Comparison of ENCODE assay signal across 21 cellular contexts in genomic region chr2:172950565-172950964, GRCh38.
DNase-seq lines count a peak whose midpoint lies in the region; ATAC-seq, FAIRE-seq and TF ChIP-seq lines count a peak whose summit lies in the region.
"Had no signal": no experiment of that assay in that cellular context is flagged by ENCODE, and none has a peak within 500 bp of the region (broad histone marks: within the 10 kb centered on the region; RNA-seq: fewer than 3 reads in every experiment).

No MANE protein-coding gene starts in this region.

- H3K4ac ChIP-seq in IMR-90 (ENCODE audit: low read depth, low read length) (no peak overlapping the region), H1 (replicated peaks; ENCODE audit: insufficient read length, low read depth, low read length) (no peak overlapping the region)

- no peaks in the 10 kb centered on the region for H3K9me3 Mint-ChIP-seq in Caco-2 (ENCODE audit: unreplicated experiment)
- H3K9me3 Mint-ChIP-seq: CD4-positive, CD25-positive, alpha-beta regulatory T cell; H9 had no signal

- H3K79me2 ChIP-seq in H1 (ENCODE audit: control insufficient read depth in 1 of 2, insufficient read depth in 2 of 2, low read length in 2 of 2) = no peaks in the 10 kb centered on the region

- no peak for TF ChIP-seq EP300 in H1 (IDR thresholded peaks at IDR 0.05; ENCODE audit: borderline replicate concordance in 1 of 2, low read depth in 2 of 2, low read length in 2 of 2)

- POLR2A ChIA-PET in IMR-90 (lab: Charles Lee; ENCODE audit: unreplicated experiment) = no interaction called here
- POLR2A ChIA-PET in H1 (lab: Charles Lee; ENCODE audit: partially characterized antibody) = no interaction called here
- POLR2A ChIA-PET in Caco-2 (lab: Charles Lee) = no interaction called here

- CTCF ChIA-PET in IMR-90 (lab: Yijun Ruan, JAX) = no interaction called here
- CTCF ChIA-PET in H1 (lab: Charles Lee; ENCODE audit: partially characterized antibody) = no interaction called here
- CTCF ChIA-PET in Caco-2 (lab: Charles Lee) = no interaction called here

- H4K5ac ChIP-seq in IMR-90 (ENCODE audit: low read depth, low read length) = no peak overlapping the region
- H4K5ac ChIP-seq in H1 (ENCODE audit: insufficient read length, low read depth, low read length) = no peak overlapping the region

- no peak overlapping the region for H2AFZ ChIP-seq in IMR-90 (replicated peaks; ENCODE audit: low read length, poor library complexity)
- no peak overlapping the region for H2AFZ ChIP-seq in H1 (ENCODE audit: low read length)
- H2AFZ ChIP-seq: GM23248 had no signal

- no peak overlapping the region for H3K4me3 ChIP-seq in IMR-90 (ENCODE audit: insufficient read depth, low read depth, low read length)
- H3K4me3 ChIP-seq in H1 (ENCODE audit: extremely low read depth in 1 of 4, insufficient read depth in 2 of 4, low read depth in 3 of 4, low read length in 4 of 4) = no peak overlapping the region
- H3K4me3 ChIP-seq in small intestine (ENCODE audit: low read depth in 1 of 2, low read length in 2 of 2) = no peak overlapping the region
- no peak overlapping the region for H3K4me3 ChIP-seq in Caco-2 (ENCODE audit: low read depth, low read length)
- no peak overlapping the region for H3K4me3 ChIP-seq in coronary artery
- H3K4me3 ChIP-seq: BLaER1, GM23248 had no signal

- DNase-seq in IMR-90 (no peak), H1 (ENCODE audit: low read depth in 1 of 2, low spot score in 2 of 2) (no peak), small intestine (no peak), Caco-2 (no peak), NCI-H146 (lab: John Stamatoyannopoulos, UW) (no peak), coronary artery (ENCODE audit: low spot score) (no peak)
- DNase-seq: 8988T; Calu3; CD4-positive, CD25-positive, alpha-beta regulatory T cell; CD8-positive, alpha-beta memory T cell; DMS53; DMS79 treated with DMSO at 0.1 percent for 48 hours; GM23248; H9 had no signal

- no peak overlapping the region for H2BK5ac ChIP-seq in IMR-90 (ENCODE audit: low read depth, low read length, poor library complexity, severe bottlenecking)
- no peak overlapping the region for H2BK5ac ChIP-seq in H1 (ENCODE audit: low read depth, low read length)

- H3K27ac Mint-ChIP-seq in Caco-2 (ENCODE audit: unreplicated experiment) = no peak overlapping the region
- H3K27ac Mint-ChIP-seq: B cell; CD4-positive, CD25-positive, alpha-beta regulatory T cell; CD8-positive, alpha-beta memory T cell; H9 had no signal

- in situ Hi-C loops in IMR-90 (cut with MboI; ENCODE audit: low sequenced_read_pairs) = no loop called here

- TF ChIP-seq POLR2A in IMR-90 (IDR thresholded peaks at IDR 0.05; ENCODE audit: low read depth, low read length) = no peak
- no peak for TF ChIP-seq POLR2A in H1 (IDR thresholded peaks at IDR 0.05; ENCODE audit: control extremely low read depth in 1 of 2, low read depth in 2 of 2, low read length in 2 of 2)

- no peak for TF ChIP-seq CTCF in IMR-90 (conservative IDR thresholded peaks at IDR 0.05; ENCODE audit: low read depth, low read length)
- no peak for TF ChIP-seq CTCF in H1 (IDR thresholded peaks at IDR 0.05; ENCODE audit: control extremely low read depth in 1 of 3, insufficient read depth in 1 of 3, low read depth in 1 of 3, low read length in 3 of 3)
- TF ChIP-seq CTCF in Caco-2 (IDR thresholded peaks at IDR 0.05; ENCODE audit: insufficient read depth in 1 of 2, low read depth in 1 of 2, low read length in 1 of 2, severe bottlenecking in 1 of 2, unreplicated experiment in 1 of 2) = no peak
- no peak for TF ChIP-seq CTCF in coronary artery (IDR thresholded peaks at IDR 0.05)

- H3K79me1 ChIP-seq in IMR-90 (ENCODE audit: low read depth in 1 of 2, low read length in 2 of 2) (no peaks in the 10 kb centered on the region), H1 (ENCODE audit: low read depth, low read length) (no peaks in the 10 kb centered on the region)

- no peaks in the 10 kb centered on the region for H3K27me3 ChIP-seq in IMR-90 (ENCODE audit: control insufficient read depth, insufficient read depth, low read length)
- no peaks in the 10 kb centered on the region for H3K27me3 ChIP-seq in H1 (replicated peaks in 1 of 4; ENCODE audit: control insufficient read depth in 3 of 4, extremely low read depth in 1 of 4, insufficient read depth in 3 of 4, low read length in 3 of 4)
- H3K27me3 ChIP-seq in small intestine (ENCODE audit: control insufficient read depth in 2 of 2, insufficient read depth in 2 of 2, low read length in 2 of 2) = no peaks in the 10 kb centered on the region
- H3K27me3 ChIP-seq in Caco-2 (replicated peaks; ENCODE audit: control insufficient read depth, insufficient read depth, low read length) = no peaks in the 10 kb centered on the region
- H3K27me3 ChIP-seq: BLaER1 had no signal

- BruUV-seq in IMR-90 (replicated peaks; lab: Mats Ljungman, UMichigan) (no TSS peak), Caco-2 (replicated peaks; lab: Mats Ljungman, UMichigan) (no TSS peak)

- dilution Hi-C loops in IMR-90 (cut with HindIII; ENCODE audit: low sequenced_read_pairs, unreplicated experiment) = no loop called here

- H4K20me1 ChIP-seq in IMR-90 (ENCODE audit: insufficient read depth, low read length) (no peaks in the 10 kb centered on the region), H1 (replicated peaks in 1 of 2; ENCODE audit: control insufficient read depth in 1 of 2, insufficient read depth in 2 of 2, low read length in 2 of 2) (no peaks in the 10 kb centered on the region)
- H4K20me1 ChIP-seq: BLaER1 had no signal

- no peak overlapping the region for H3K56ac ChIP-seq in IMR-90 (ENCODE audit: extremely low read depth, insufficient read depth, low read length)
- H3K56ac ChIP-seq in H1 (replicated peaks; ENCODE audit: insufficient read length, low read depth, low read length) = no peak overlapping the region

- H3K23ac ChIP-seq in IMR-90 (ENCODE audit: low read depth, low read length) (no peak overlapping the region), H1 (ENCODE audit: insufficient read length) (no peak overlapping the region)

- H3K27ac ChIP-seq in IMR-90 (ENCODE audit: insufficient read depth, low read length) (no peak overlapping the region), H1 (ENCODE audit: low read depth, low read length) (no peak overlapping the region), small intestine (ENCODE audit: low read depth in 1 of 2, low read length in 1 of 2) (no peak overlapping the region), coronary artery (no peak overlapping the region)
- H3K27ac ChIP-seq: BLaER1, C4-2B, GM23248 had no signal

- no peak overlapping the region for H3K14ac ChIP-seq in IMR-90 (replicated peaks; ENCODE audit: low read depth, low read length)
- no peak overlapping the region for H3K14ac ChIP-seq in H1 (ENCODE audit: insufficient read length)

- H2AK9ac ChIP-seq in IMR-90 (replicated peaks; ENCODE audit: low read depth, low read length, poor library complexity) = no peak overlapping the region

- no peaks in the 10 kb centered on the region for H3K23me2 ChIP-seq in H1 (ENCODE audit: low read depth, low read length)

- intact Hi-C loops in IMR-90 (cut with micrococcal nuclease) (no loop called here), Caco-2 (cut with micrococcal nuclease; ENCODE audit: unreplicated experiment) (no loop called here)

- H2BK120ac ChIP-seq in IMR-90 (ENCODE audit: low read depth, low read length) (no peak overlapping the region), H1 (replicated peaks; ENCODE audit: low read depth, low read length) (no peak overlapping the region)

- H3K4me2 ChIP-seq in IMR-90 (ENCODE audit: low read depth, low read length) = no peak overlapping the region
- H3K4me2 ChIP-seq in H1 (ENCODE audit: insufficient read depth in 1 of 2, low read depth in 2 of 2, low read length in 2 of 2) = no peak overlapping the region
- H3K4me2 ChIP-seq: BLaER1 had no signal

- no peak overlapping the region for H2BK12ac ChIP-seq in H1 (ENCODE audit: low read depth, low read length)

- H3K4me1 Mint-ChIP-seq in Caco-2 (ENCODE audit: low read depth, unreplicated experiment) = peaks cover 13% of the 10 kb centered on the region
- H3K4me1 Mint-ChIP-seq: B cell; CD8-positive, alpha-beta memory T cell had no signal

- no peak overlapping the region for H2AK5ac ChIP-seq in IMR-90 (ENCODE audit: low read depth, low read length)
- H2AK5ac ChIP-seq in H1 (ENCODE audit: low read depth, low read length) = no peak overlapping the region

- H3K9ac ChIP-seq in IMR-90 (ENCODE audit: low read depth, low read length) (no peak overlapping the region), H1 (replicated peaks in 1 of 4; ENCODE audit: extremely low read depth in 1 of 4, low read depth in 3 of 4, low read length in 3 of 4) (no peak overlapping the region)
- H3K9ac ChIP-seq: BLaER1, GM23248 had no signal

- H3K27me3 Mint-ChIP-seq in Caco-2 (ENCODE audit: insufficient read depth, unreplicated experiment) = peaks cover 3% of the 10 kb centered on the region

- ATAC-seq in IMR-90 (ENCODE audit: low read depth) = no peak
- ATAC-seq: HCT116 had no signal

- H3K4me1 ChIP-seq in IMR-90 (ENCODE audit: control insufficient read depth, insufficient read depth, low read length) (peaks cover 11% of the 10 kb centered on the region), H1 (replicated peaks in 1 of 4; ENCODE audit: control insufficient read depth in 3 of 4, insufficient read depth in 4 of 4, low read length in 3 of 4) (no peaks in the 10 kb centered on the region; a peak in 1 of 7 replicates), small intestine (ENCODE audit: control insufficient read depth in 2 of 2, insufficient read depth in 1 of 2, low read depth in 1 of 2, low read length in 1 of 2) (no peaks in the 10 kb centered on the region), Caco-2 (peaks cover 3% of the 10 kb centered on the region; the same call in 1 of the 2 replicates)

- H2BK20ac ChIP-seq in IMR-90 (ENCODE audit: low read depth, low read length) (no peak overlapping the region), H1 (ENCODE audit: low read length) (no peak overlapping the region)

- H4K8ac ChIP-seq in IMR-90 (ENCODE audit: low read depth in 2 of 2, low read length in 2 of 2) (no peak overlapping the region), H1 (ENCODE audit: extremely low read depth, insufficient read depth, low read length) (no peak overlapping the region)

- no peak overlapping the region for H3K18ac ChIP-seq in IMR-90 (ENCODE audit: low read depth, low read length)
- H3K18ac ChIP-seq in H1 (ENCODE audit: extremely low read depth, low read length) = no peak overlapping the region

- H3K36me3 ChIP-seq in IMR-90 (ENCODE audit: control insufficient read depth, insufficient read depth, low read length) (no peaks in the 10 kb centered on the region), H1 (ENCODE audit: control insufficient read depth in 2 of 4, insufficient read depth in 4 of 4, low read length in 3 of 4) (no peaks in the 10 kb centered on the region), small intestine (ENCODE audit: control insufficient read depth in 2 of 2, insufficient read depth in 2 of 2, low read length in 2 of 2) (no peaks in the 10 kb centered on the region), Caco-2 (ENCODE audit: control insufficient read depth, insufficient read depth, low read length) (no peaks in the 10 kb centered on the region)
- H3K36me3 ChIP-seq: BLaER1 had no signal

- FAIRE-seq in A204.1 (lab: Jason Lieb, UNC) (peak; percentile 56), H1 (lab: Jason Lieb, UNC) (no peak), small intestine (lab: Jason Lieb, UNC) (peak; percentile 23)
- FAIRE-seq: G401.6, GM12892 had no signal

- H3K9me1 ChIP-seq in IMR-90 (ENCODE audit: insufficient read depth, low read length) = 0 out of 2 replicates have a peak, but pooled peaks cover 7% of the 10 kb centered on the region

- no peaks in the 10 kb centered on the region for H3K36me3 Mint-ChIP-seq in Caco-2 (ENCODE audit: insufficient read depth, unreplicated experiment)
- H3K36me3 Mint-ChIP-seq: CD4-positive, CD25-positive, alpha-beta regulatory T cell; CD8-positive, alpha-beta memory T cell had no signal

- H4K91ac ChIP-seq in IMR-90 (ENCODE audit: insufficient read depth, low read depth, low read length) (no peak overlapping the region), H1 (replicated peaks; ENCODE audit: insufficient read length, low read length) (no peak overlapping the region)

- H3K4me3 Mint-ChIP-seq in Caco-2 (ENCODE audit: unreplicated experiment) = no peak overlapping the region
- H3K4me3 Mint-ChIP-seq: B cell; CD4-positive, CD25-positive, alpha-beta regulatory T cell; CD8-positive, alpha-beta memory T cell; H9 had no signal

- TF ChIP-seq RAD21 in IMR-90 (IDR thresholded peaks at IDR 0.05; ENCODE audit: low read length) (no peak), H1 (IDR thresholded peaks at IDR 0.05 in 1 of 2, conservative IDR thresholded peaks at IDR 0.05 in 1 of 2; ENCODE audit: low read depth in 2 of 2, low read length in 2 of 2) (no peak)

- H3K9me3 ChIP-seq in IMR-90 (ENCODE audit: control insufficient read depth, insufficient read depth, low read length) (no peaks in the 10 kb centered on the region), H1 (ENCODE audit: insufficient read depth in 2 of 2, low read depth in 1 of 2, low read length in 1 of 2) (no peaks in the 10 kb centered on the region), small intestine (ENCODE audit: control insufficient read depth, low read depth) (no peaks in the 10 kb centered on the region), Caco-2 (no peaks in the 10 kb centered on the region)

- H2BK15ac ChIP-seq in IMR-90 (ENCODE audit: low read depth, low read length) = no peak overlapping the region
- H2BK15ac ChIP-seq in H1 (ENCODE audit: low read length) = no peak overlapping the region
